24 cellular contexts compared by ENCODE assay signal in the genomic region with DNA sequence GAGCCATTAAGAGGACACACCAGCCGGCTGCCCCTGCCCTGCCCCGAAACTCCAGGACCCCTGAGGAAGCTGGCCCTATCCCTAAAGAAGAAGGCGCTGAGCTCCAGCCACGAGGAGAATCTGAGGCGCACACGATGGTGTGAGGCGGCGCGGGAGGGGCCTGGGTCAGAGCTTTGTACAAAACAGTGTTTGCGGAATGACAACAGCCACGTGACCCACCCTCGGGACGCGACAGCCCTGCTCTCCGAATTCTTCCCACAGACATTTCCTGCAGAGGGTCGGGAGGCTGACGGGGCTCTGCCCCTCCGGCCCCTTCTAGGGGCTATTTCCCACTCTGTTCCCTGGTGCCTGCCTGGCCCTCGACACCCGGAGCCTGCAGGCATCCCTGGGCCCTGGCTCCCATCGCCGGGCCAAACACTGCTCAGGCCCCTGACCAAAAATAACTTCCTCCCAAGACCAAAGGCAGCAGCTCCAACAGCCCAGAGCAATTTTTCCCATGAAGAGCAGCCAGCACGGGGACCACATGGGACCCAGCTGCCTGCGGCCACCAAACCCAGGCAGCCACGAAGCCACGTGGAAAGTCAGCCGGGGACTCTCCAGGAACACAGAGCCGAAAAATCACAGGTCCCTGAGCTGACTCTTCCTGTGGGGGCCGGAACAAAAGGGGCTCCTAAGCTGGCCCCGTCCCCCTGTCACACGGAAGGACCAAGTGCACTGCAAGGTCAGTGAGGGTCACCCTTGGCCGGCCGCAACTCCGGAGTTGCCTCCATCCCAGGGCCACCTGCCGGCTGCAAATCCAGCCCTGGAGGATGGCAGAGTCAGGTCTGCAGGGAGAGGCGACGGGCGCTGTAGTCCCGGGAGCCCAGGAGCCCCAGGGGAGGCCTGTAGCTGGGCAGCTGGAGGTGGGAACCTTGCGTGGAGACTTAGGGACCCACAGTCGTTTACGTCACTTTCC. TPM values are rescaled to one million over a fixed set of nuclear protein-coding genes. Genes with fewer than 3 reads are reported as not detected.
DNase-seq lines count a peak whose midpoint lies in the region; ATAC-seq and TF ChIP-seq lines count a peak whose summit lies in the region.
"Had no signal": no experiment of that assay in that cellular context is flagged by ENCODE, and none has a peak within 500 bp of the region (broad histone marks: within the 10 kb centered on the region; RNA-seq: fewer than 3 reads in every experiment).

No MANE protein-coding gene starts in this region.

- no peaks in the 10 kb centered on the region for H3K36me3 Mint-ChIP-seq in neural crest cell (ENCODE audit: low read depth)
- H3K36me3 Mint-ChIP-seq: activated naive CD8-positive, alpha-beta T cell treated with anti-CD3 and anti-CD28 coated beads, Interleukin-2, amount 10 ng/mL, durations not matched to agents 7 days and 5 days; CD4-positive, CD25-positive, alpha-beta regulatory T cell had no signal

- H3K27ac ChIP-seq in SJCRH30 (no peak overlapping the region), upper lobe of right lung (no peak overlapping the region), PC-3 (ENCODE audit: low read length) (no peak overlapping the region)

- intact Hi-C loops in left cardiac atrium (cut with DNase I) = no loop called here
- intact Hi-C loops in upper lobe of right lung (cut with DNase I) = no loop called here
- intact Hi-C loops in PC-3 (cut with micrococcal nuclease) = no loop called here

- H3K9me3 Mint-ChIP-seq in neural crest cell = no peaks in the 10 kb centered on the region
- H3K9me3 Mint-ChIP-seq: activated CD4-positive, alpha-beta T cell treated with anti-CD3 and anti-CD28 coated beads, Interleukin-2, amount 10 ng/mL, durations not matched to agents 24 days and 14 days; activated naive CD8-positive, alpha-beta T cell treated with anti-CD3 and anti-CD28 coated beads, Interleukin-2, amount 10 ng/mL, durations not matched to agents 7 days and 5 days; CD4-positive, CD25-positive, alpha-beta regulatory T cell; effector memory CD8-positive, alpha-beta T cell; stimulated activated naive CD8-positive, alpha-beta T cell treated with anti-CD3 and anti-CD28 coated beads, Interleukin-15, amount 100 ng/mL, for 72 hours; T-helper 1 cell treated with Interleukin-12 subunit alpha and Interleukin-12 subunit beta and Interleukin-4 antibody, amounts not matched to agents 30 μg/mL and 1 μg/mL, for 36 hours had no signal

- peak overlapping the region; percentile 57 for H3K27ac Mint-ChIP-seq in neural crest cell (ENCODE audit: unreplicated experiment)
- H3K27ac Mint-ChIP-seq: activated CD4-positive, alpha-beta T cell treated with anti-CD3 and anti-CD28 coated beads, Interleukin-2, amount 10 ng/mL, durations not matched to agents 24 days and 14 days; activated naive CD8-positive, alpha-beta T cell treated with anti-CD3 and anti-CD28 coated beads, Interleukin-2, amount 10 ng/mL, durations not matched to agents 7 days and 5 days; CD4-positive, CD25-positive, alpha-beta regulatory T cell; effector memory CD8-positive, alpha-beta T cell; T-helper 1 cell treated with Interleukin-12 subunit alpha and Interleukin-12 subunit beta and Interleukin-4 antibody, amounts not matched to agents 30 μg/mL and 1 μg/mL, for 36 hours had no signal

- DNase-seq in SJCRH30 = no peak
- DNase-seq in left cardiac atrium = peak; percentile 64
- no peak for DNase-seq in neural crest cell (ENCODE audit: low read depth, low spot score)
- DNase-seq in upper lobe of right lung = peak; percentile 59
- no peak for DNase-seq in dedifferentiated amniotic fluid mesenchymal stem cell (ENCODE audit: extremely low spot score)
- no peak for DNase-seq in PC-3
- DNase-seq: activated CD4-positive, alpha-beta T cell treated with anti-CD3 and anti-CD28 coated beads, Interleukin-2, amount 10 ng/mL, durations not matched to agents 24 days and 14 days; activated naive CD8-positive, alpha-beta T cell treated with anti-CD3 and anti-CD28 coated beads, Interleukin-2, amount 10 ng/mL, durations not matched to agents 7 days and 5 days; CD4-positive, CD25-positive, alpha-beta regulatory T cell; DMS 273 treated with DMSO at 0.1 percent for 48 hours; effector memory CD8-positive, alpha-beta T cell; GDM1; MG63; NCI-H2081 treated with DMSO at 0.1 percent for 48 hours; NCI-H446 treated with DMSO at 0.1 percent for 48 hours; stimulated activated naive CD8-positive, alpha-beta T cell treated with anti-CD3 and anti-CD28 coated beads, Interleukin-15, amount 100 ng/mL, for 72 hours had no signal

- H3K27me3 Mint-ChIP-seq in neural crest cell (ENCODE audit: low read depth) = no peaks in the 10 kb centered on the region
- H3K27me3 Mint-ChIP-seq: activated CD4-positive, alpha-beta T cell treated with anti-CD3 and anti-CD28 coated beads, Interleukin-2, amount 10 ng/mL, durations not matched to agents 24 days and 14 days; activated naive CD8-positive, alpha-beta T cell treated with anti-CD3 and anti-CD28 coated beads, Interleukin-2, amount 10 ng/mL, durations not matched to agents 7 days and 5 days; CD4-positive, CD25-positive, alpha-beta regulatory T cell had no signal

- no peak overlapping the region for H3K4me3 Mint-ChIP-seq in neural crest cell
- H3K4me3 Mint-ChIP-seq: activated CD4-positive, alpha-beta T cell treated with anti-CD3 and anti-CD28 coated beads, Interleukin-2, amount 10 ng/mL, durations not matched to agents 24 days and 14 days; activated naive CD8-positive, alpha-beta T cell treated with anti-CD3 and anti-CD28 coated beads, Interleukin-2, amount 10 ng/mL, durations not matched to agents 7 days and 5 days; CD4-positive, CD25-positive, alpha-beta regulatory T cell; effector memory CD8-positive, alpha-beta T cell; stimulated activated naive CD8-positive, alpha-beta T cell treated with anti-CD3 and anti-CD28 coated beads, Interleukin-15, amount 100 ng/mL, for 72 hours; T-helper 1 cell treated with Interleukin-12 subunit alpha and Interleukin-12 subunit beta and Interleukin-4 antibody, amounts not matched to agents 30 μg/mL and 1 μg/mL, for 36 hours had no signal

- H3K36me3 ChIP-seq in SJCRH30 (no peaks in the 10 kb centered on the region), upper lobe of right lung (no peaks in the 10 kb centered on the region), PC-3 (ENCODE audit: low read depth, low read length) (no peaks in the 10 kb centered on the region)
- H3K36me3 ChIP-seq: MG63 had no signal

- H3K79me2 ChIP-seq in PC-3 (ENCODE audit: low read length) = no peaks in the 10 kb centered on the region

- no peak for TF ChIP-seq CTCF in neural crest cell (conservative IDR thresholded peaks at IDR 0.05)
- TF ChIP-seq CTCF in upper lobe of right lung (IDR thresholded peaks at IDR 0.05) = no peak
- TF ChIP-seq CTCF in PC-3 (conservative IDR thresholded peaks at IDR 0.05; ENCODE audit: low read depth, low read length) = no peak

- no peaks in the 10 kb centered on the region for H3K4me1 Mint-ChIP-seq in neural crest cell
- H3K4me1 Mint-ChIP-seq: activated CD4-positive, alpha-beta T cell treated with anti-CD3 and anti-CD28 coated beads, Interleukin-2, amount 10 ng/mL, durations not matched to agents 24 days and 14 days; activated naive CD8-positive, alpha-beta T cell treated with anti-CD3 and anti-CD28 coated beads, Interleukin-2, amount 10 ng/mL, durations not matched to agents 7 days and 5 days; CD4-positive, CD25-positive, alpha-beta regulatory T cell had no signal

- H3K27me3 ChIP-seq in SJCRH30 = peaks cover 35% of the 10 kb centered on the region
- no peaks in the 10 kb centered on the region for H3K27me3 ChIP-seq in upper lobe of right lung
- H3K27me3 ChIP-seq in PC-3 (ENCODE audit: low read length) = no peaks in the 10 kb centered on the region
- H3K27me3 ChIP-seq: MG63, upper lobe of left lung had no signal

- H3K4me2 ChIP-seq in PC-3 (ENCODE audit: low read length) = no peak overlapping the region

- ATAC-seq in left cardiac atrium (peak; percentile 52 to 63), upper lobe of right lung (no peak), PC-3 (no peak), GM18858 (IDR thresholded peaks at IDR 0.05; ENCODE audit: unreplicated experiment) (no peak)
- ATAC-seq: effector memory CD8-positive, alpha-beta T cell; HCT116; left lobe of liver had no signal

- POLR2A ChIA-PET in PC-3 (lab: Charles Lee; ENCODE audit: unreplicated experiment) = no interaction called here

- CTCF ChIA-PET in PC-3 (lab: Charles Lee) = no interaction called here

- H3K4me1 ChIP-seq in SJCRH30 = no peaks in the 10 kb centered on the region; the same call in 1 of the 2 replicates
- no peaks in the 10 kb centered on the region for H3K4me1 ChIP-seq in upper lobe of right lung
- no peaks in the 10 kb centered on the region for H3K4me1 ChIP-seq in PC-3 (ENCODE audit: insufficient read depth, low read length)
- H3K4me1 ChIP-seq: upper lobe of left lung had no signal

- no TSS peak for BruUV-seq in PC-3 (replicated peaks; lab: Mats Ljungman, UMichigan)

- no peaks in the 10 kb centered on the region for H3K9me3 ChIP-seq in SJCRH30 (replicated peaks)
- no peaks in the 10 kb centered on the region for H3K9me3 ChIP-seq in upper lobe of right lung
- H3K9me3 ChIP-seq in PC-3 (ENCODE audit: low read length) = no peaks in the 10 kb centered on the region
- H3K9me3 ChIP-seq: MG63, upper lobe of left lung had no signal

- no peaks in the 10 kb centered on the region for H3F3A ChIP-seq in PC-3 (ENCODE audit: low read length, unreplicated experiment)

- H3K4me3 ChIP-seq in SJCRH30 = peak overlapping the region; percentile 31
- no peak overlapping the region for H3K4me3 ChIP-seq in upper lobe of right lung
- no peak overlapping the region for H3K4me3 ChIP-seq in PC-3 (ENCODE audit: low read length)
- H3K4me3 ChIP-seq: K562, MG63, upper lobe of left lung had no signal

- H2AFZ ChIP-seq in PC-3 (ENCODE audit: low read length) = no peak overlapping the region

- no peak overlapping the region for H3K9ac ChIP-seq in PC-3 (ENCODE audit: low read length)

- H3K9me2 ChIP-seq in PC-3 (replicated peaks; ENCODE audit: low read length) = no peaks in the 10 kb centered on the region

- H4K20me1 ChIP-seq in PC-3 (ENCODE audit: low read length) = no peaks in the 10 kb centered on the region

RNA-seq across cellular contexts. Expression of gene PAPOLB, which starts 42.1 kb away (rescaled TPM):
- total RNA-seq in SJCRH30 (2014; rRNA removed; shearing (Covaris generic)) = not detected in 2 replicates
- total RNA-seq in left cardiac atrium (under 1 TPM; 0.06 to 0.26 TPM), neural crest cell (0.23 and 0.26 TPM in 2 replicates), upper lobe of right lung (0.38 TPM), PC-3 (2014; rRNA removed) (0.29 and 0.40 TPM in 2 replicates)
- total RNA-seq: activated CD4-positive, alpha-beta T cell treated with anti-CD3 and anti-CD28 coated beads, Interleukin-2, amount 10 ng/mL, durations not matched to agents 24 days and 14 days; activated naive CD8-positive, alpha-beta T cell treated with anti-CD3 and anti-CD28 coated beads, Interleukin-2, amount 10 ng/mL, durations not matched to agents 7 days and 5 days; CD4-positive, CD25-positive, alpha-beta regulatory T cell; glomerular endothelial cell; left lobe of liver; mononuclear cell had no signal

RNA-seq across cellular contexts. Expression of gene AP5Z1, which starts 44.3 kb away (rescaled TPM):
- total RNA-seq in SJCRH30 (2014; rRNA removed; shearing (Covaris generic)) = 13.6 and 13.8 TPM in 2 replicates
- 10 to 100 TPM; 14.0 to 18.8 TPM for total RNA-seq in left cardiac atrium
- total RNA-seq in neural crest cell = 31.2 and 37.6 TPM in 2 replicates
- total RNA-seq in upper lobe of right lung = 48.9 TPM
- 36.6 and 59.3 TPM in 2 replicates for total RNA-seq in PC-3 (2014; rRNA removed)

Comparison
In these comparisons a context has a peak if more than half of its experiments do, and no peak if none do; other contexts are left out.
1. DNase-seq: peak in left cardiac atrium (single experiment) and upper lobe of right lung (single experiment); none in SJCRH30 (0 of 2), neural crest cell (single experiment), dedifferentiated amniotic fluid mesenchymal stem cell (single experiment) and PC-3 (single experiment).
2. ATAC-seq: peak in left cardiac atrium (2 of 2); none in upper lobe of right lung (single experiment), PC-3 (single experiment) and GM18858 (single experiment).